ENCODE assay signal across 7 cellular contexts in genomic region chr2:190343170-190343499, GRCh38. TPM values are rescaled to one million over a fixed set of nuclear protein-coding genes. Genes with fewer than 3 reads are reported as not detected.
DNase-seq lines count a peak whose midpoint lies in the region; ATAC-seq and TF ChIP-seq lines count a peak whose summit lies in the region.

No MANE protein-coding gene starts in this region.

- TF ChIP-seq CTCF in gastroesophageal sphincter (IDR thresholded peaks at IDR 0.05) (no peak), spleen (IDR thresholded peaks at IDR 0.05 in 8 of 11, conservative IDR thresholded peaks at IDR 0.05 in 3 of 11) (no peak), GM10248 (IDR thresholded peaks at IDR 0.05; ENCODE audit: control extremely low read depth, extremely low read depth, low read depth, missing control alignments) (no peak)

- no peaks in the 10 kb centered on the region for H3K9me2 ChIP-seq in GM23248 (ENCODE audit: insufficient read depth)

- H3K27me3 ChIP-seq in GM23248 (replicated peaks; ENCODE audit: insufficient read depth) (no peaks in the 10 kb centered on the region), gastroesophageal sphincter (no peaks in the 10 kb centered on the region), spleen (replicated peaks in 1 of 7) (no peaks in the 10 kb centered on the region)

- 49 to 50% methylated on average over 4 of the region's 4 CpGs for WGBS in GM23248 (ENCODE audit: low coverage in 1 of 2, low lambda C conversion rate in 2 of 2, missing lambda C conversion rate in 2 of 2), 2 experiments
- WGBS in gastroesophageal sphincter (ENCODE audit: low coverage in 1 of 2), 2 donors, result 6% methylated on average over 2 of the region's 4 CpGs; no CpG with 5 or more reads in 1 of the 2 donors
- WGBS in spleen, 5 donors, result 29 to 38% (median 31%) methylated on average over 4 of the region's 4 CpGs

- H3K9me3 ChIP-seq in GM23248 (ENCODE audit: low read depth) (no peaks in the 10 kb centered on the region), gastroesophageal sphincter (no peaks in the 10 kb centered on the region), spleen (no peaks in the 10 kb centered on the region)

- peak overlapping the region; percentile 55 for H3K27ac ChIP-seq in GM23248
- peak overlapping the region; percentile 76 to 95 (median 94) for H3K27ac ChIP-seq in gastroesophageal sphincter
- H3K27ac ChIP-seq in spleen, result peak overlapping the region; percentile 74 to 96 (median 94)

- in situ Hi-C loops in GM23248 (cut with MboI), result no loop called here

- peak overlapping the region; percentile 59 to 75 for H3K27ac Mint-ChIP-seq in T-cell

- no peaks in the 10 kb centered on the region for H3K36me3 ChIP-seq in GM23248 (ENCODE audit: low read depth)
- no peaks in the 10 kb centered on the region for H3K36me3 ChIP-seq in gastroesophageal sphincter
- no peaks in the 10 kb centered on the region for H3K36me3 ChIP-seq in spleen

- H3K4me2 ChIP-seq in GM23248 (ENCODE audit: unreplicated experiment), result peak overlapping the region; percentile 96

- peaks cover 7% of the 10 kb centered on the region for H3F3A ChIP-seq in GM23248 (ENCODE audit: insufficient read depth)

- no peak for DNase-seq in GM23248
- DNase-seq in T-cell, result no peak
- no peak for DNase-seq in spleen
- no peak for DNase-seq in GM10248 (ENCODE audit: extremely low spot score)
- DNase-seq in SHP77 treated with DMSO at 0.1 percent for 48 hours (lab: John Stamatoyannopoulos, UW), result no peak
- no peak for DNase-seq in stimulated activated CD4-positive, alpha-beta T cell treated with anti-CD3 and anti-CD28 coated beads, Interleukin-1b, Interleukin-23, amount 100 ng/mL, for 48 hours

- TF ChIP-seq EP300 in gastroesophageal sphincter (IDR thresholded peaks at IDR 0.05), result no peak

- no peaks in the 10 kb centered on the region for H3K27me3 Mint-ChIP-seq in T-cell

- H3K4me1 ChIP-seq in GM23248 (ENCODE audit: insufficient read depth) (peaks cover 14% of the 10 kb centered on the region), gastroesophageal sphincter (peaks cover 0 to 45% (median 10%) of the 10 kb centered on the region in 3 donors), spleen (peaks cover 0 to 42% (median 24%) of the 10 kb centered on the region in 6 donors)

- H3K9me3 Mint-ChIP-seq in T-cell, result no peaks in the 10 kb centered on the region

- CTCF ChIA-PET in T-cell (lab: Charles Lee) (no interaction called here), GM10248 (lab: Yijun Ruan, JAX) (interaction anchor here (1.0 to 5.5 kb wide), 7 partner anchors 12 to 709 kb away, joined by 3 to 49 read pairs (median 5); partner anchors contain the start of gene HIBCH)

- peaks cover 39% of the 10 kb centered on the region for H3K79me2 ChIP-seq in GM23248 (ENCODE audit: insufficient read depth)

- intact Hi-C loops in spleen (cut with DNase I; ENCODE audit: low total_unique reads), result no loop called here

- H3K4me1 Mint-ChIP-seq in T-cell, result peaks cover 13 to 18% (median 16%) of the 10 kb centered on the region in 3 donors

- POLR2A ChIA-PET in T-cell (lab: Charles Lee), result no interaction called here
- POLR2A ChIA-PET in GM10248 (lab: Yijun Ruan, JAX), result no interaction called here

- ATAC-seq in T-cell (replicated peaks in 1 of 4) (peak in 2 of 4 experiments; percentile 33 to 36), gastroesophageal sphincter (peak; percentile 24)

- H3K4me3 ChIP-seq in GM23248, result peak overlapping the region; percentile 74
- peak overlapping the region; percentile 42 to 77 for H3K4me3 ChIP-seq in gastroesophageal sphincter
- peak overlapping the region; percentile 54 to 88 (median 76) for H3K4me3 ChIP-seq in spleen

- peak overlapping the region; percentile 80 to 88 (median 87) for H3K4me3 Mint-ChIP-seq in T-cell

- no peaks in the 10 kb centered on the region for H3K36me3 Mint-ChIP-seq in T-cell

- no peaks in the 10 kb centered on the region for H4K20me1 ChIP-seq in GM23248 (ENCODE audit: insufficient read depth)

- TF ChIP-seq POLR2A in gastroesophageal sphincter (IDR thresholded peaks at IDR 0.05) (no peak), spleen (IDR thresholded peaks at IDR 0.05) (no peak)

- peak overlapping the region; percentile 86 for H2AFZ ChIP-seq in GM23248

- peak overlapping the region; percentile 84 for H3K9ac ChIP-seq in GM23248

RNA-seq across cellular contexts. Expression of gene INPP1, which starts 0.3 kb away (rescaled TPM):
- 4.2 and 7.1 TPM in 2 replicates for total RNA-seq in GM23248 (2014; rRNA removed; shearing (Covaris generic))
- polyA plus RNA-seq in GM23248 (2016; fragmentation: Nextera tagmentation; extraction: Ambion mirVana) (28.7 and 29.6 TPM in 2 replicates), spleen (10 to 100 TPM; 11.6 to 28.1 (median 27.5) TPM)
- total RNA-seq in T-cell (1 to 10 TPM; 2.1 to 7.1 (median 2.9) TPM), gastroesophageal sphincter (10 to 100 TPM; 18.3 to 27.7 (median 22.9) TPM), spleen (10 to 100 TPM; 23.3 to 52.1 (median 28.6) TPM)

RNA-seq across cellular contexts. Expression of gene HIBCH, which starts 23.5 kb away (rescaled TPM):
- 10.4 and 12.0 TPM in 2 replicates for total RNA-seq in GM23248 (2014; rRNA removed; shearing (Covaris generic))
- polyA plus RNA-seq in GM23248 (2016; fragmentation: Nextera tagmentation; extraction: Ambion mirVana) (28.9 and 29.0 TPM in 2 replicates), spleen (10 to 100 TPM; 12.0 to 15.3 (median 12.9) TPM)
- total RNA-seq in T-cell (10 to 100 TPM; 15.5 to 19.8 (median 19.4) TPM), gastroesophageal sphincter (10 to 100 TPM; 16.5 to 20.1 (median 18.3) TPM), spleen (10 to 100 TPM; 20.2 to 38.7 (median 35.6) TPM)
